19 cellular contexts compared by ENCODE assay signal in genomic region chr6:4655196-4656025, GRCh38.
"Had no signal": no experiment of that assay in that cellular context is flagged by ENCODE, and none has a peak within 500 bp of the region (broad histone marks: within the 10 kb centered on the region; RNA-seq: fewer than 3 reads in every experiment).

No MANE protein-coding gene starts in this region.

- ATAC-seq: activated CD8-positive, alpha-beta T cell treated with anti-CD3 and anti-CD28 coated beads for 36 hours; activated T-cell treated with anti-CD3 and anti-CD28 coated beads, Interleukin-2, amount 50 U/mL, for 72 hours; T-helper 17 cell had no signal

- H3K4me3 ChIP-seq: Peyer's patch had no signal

- H3K27me3 ChIP-seq: brain microvascular endothelial cell, Peyer's patch had no signal

- H3K4me1 ChIP-seq: Peyer's patch had no signal

- DNase-seq: activated B cell treated with CpG ODN at 0.5 μM for 24 hours; activated CD8-positive, alpha-beta memory T cell treated with anti-CD3 and anti-CD28 coated beads, Interleukin-2, amount 50 U/mL, for 4 hours; activated CD8-positive, alpha-beta T cell treated with anti-CD3 and anti-CD28 coated beads for 36 hours; activated gamma-delta T cell treated with Interleukin-2 at 50 U/mL for 16 hours; activated naive CD4-positive, alpha-beta T cell treated with anti-CD3 and anti-CD28 coated beads, Interleukin-2, amount 10 ng/mL, durations not matched to agents 7 days and 5 days; activated naive CD8-positive, alpha-beta T cell treated with anti-CD3 and anti-CD28 coated beads for 36 hours; activated T-cell treated with anti-CD3 and anti-CD28 coated beads, Interleukin-2, amount 50 U/mL, for 72 hours; brain microvascular endothelial cell; KG1; NCI-H1048; NCI-H146; NCI-H187 treated with DMSO at 0.1 percent for 48 hours; NCI-H2081 treated with DMSO at 0.1 percent for 48 hours; NCI-H446; NCI-H524; Peyer's patch; SHP77; T-helper 17 cell; T-helper 9 cell had no signal

- H3K9me3 ChIP-seq: Peyer's patch had no signal

- H3K36me3 ChIP-seq: brain microvascular endothelial cell, Peyer's patch had no signal

- H3K27ac ChIP-seq: brain microvascular endothelial cell, Peyer's patch had no signal
